In genomic region chr19:45076851-45077730, GRCh38 we compare ENCODE assay signal across 7 cellular contexts. TPM values are rescaled to one million over a fixed set of nuclear protein-coding genes. Genes with fewer than 3 reads are reported as not detected.
DNase-seq lines count a peak whose midpoint lies in the region; ATAC-seq and TF ChIP-seq lines count a peak whose summit lies in the region.

No MANE protein-coding gene starts in this region.

- H3K9ac ChIP-seq in HCT116 (ENCODE audit: low read length) (peak overlapping the region; percentile 95), SU-DHL-6 (ENCODE audit: low read length) (peak overlapping the region; percentile 96)

- H3K4me3 ChIP-seq in HCT116 (replicated peaks in 1 of 2; ENCODE audit: low read depth in 1 of 2, low read length in 2 of 2) (peak overlapping the region; percentile 87 to 93), SU-DHL-6 (ENCODE audit: insufficient read depth, low read length, poor library complexity, severe bottlenecking) (peak overlapping the region; percentile 93), spleen (peak overlapping the region in 7 of 8 donors; percentile 73 to 94 (median 79))

- no peaks in the 10 kb centered on the region for H3K9me2 ChIP-seq in HCT116 (ENCODE audit: insufficient read depth)
- no peaks in the 10 kb centered on the region for H3K9me2 ChIP-seq in SU-DHL-6 (replicated peaks; ENCODE audit: insufficient read depth, low read length)

- H3K9me3 ChIP-seq in HCT116 (ENCODE audit: control insufficient read depth in 1 of 2, insufficient read depth in 1 of 2, low read depth in 1 of 2, low read length in 2 of 2) (no peaks in the 10 kb centered on the region), SU-DHL-6 (ENCODE audit: insufficient read depth, low read length) (no peaks in the 10 kb centered on the region), spleen (no peaks in the 10 kb centered on the region)

- ATAC-seq in HCT116 = no peak
- ATAC-seq in foreskin keratinocyte = no peak

- peak overlapping the region; percentile 77 for H2AFZ ChIP-seq in HCT116 (ENCODE audit: low read depth, low read length, poor library complexity, severe bottlenecking)
- H2AFZ ChIP-seq in SU-DHL-6 (ENCODE audit: low read depth, low read length, severe bottlenecking) = no peak overlapping the region

- CTCF ChIA-PET in HCT116 (lab: Charles Lee) = interaction anchor here (1.3 to 1.7 kb wide), 2 partner anchors 15 to 17 kb away, joined by 3 to 5 read pairs; no protein-coding TSS in a partner anchor

- peaks cover 29% of the 10 kb centered on the region for H3F3A ChIP-seq in SU-DHL-6 (ENCODE audit: insufficient read depth)

- H4K20me1 ChIP-seq in HCT116 (ENCODE audit: insufficient read depth) (no peaks in the 10 kb centered on the region), SU-DHL-6 (ENCODE audit: low read depth, low read length) (peaks cover 9% of the 10 kb centered on the region)

- DNase-seq in HCT116 (ENCODE audit: low read depth, low spot score) (no peak), foreskin keratinocyte (no peak), spleen (no peak), iPS-NIHi7 (ENCODE audit: extremely low spot score) (no peak), NOMO-1 (lab: John Stamatoyannopoulos, UW; ENCODE audit: unreplicated experiment in 2 of 2) (no peak), retina (no peak)

- WGBS in spleen, 5 donors = 80 to 85% (median 83%) methylated on average over 15 of the region's 15 CpGs

- no peak for TF ChIP-seq RAD21 in HCT116 (IDR thresholded peaks at IDR 0.05; ENCODE audit: low read depth)

- TF ChIP-seq POLR2A in HCT116 (IDR thresholded peaks at IDR 0.05; ENCODE audit: borderline replicate concordance, extremely low read depth, insufficient read depth, insufficient read length) = no peak
- TF ChIP-seq POLR2A in spleen (IDR thresholded peaks at IDR 0.05) = no peak

- intact Hi-C loops in HCT116 (cut with micrococcal nuclease) = loop anchor here (5.0 kb wide), 1 partner anchor 260 kb away; no protein-coding TSS in a partner anchor
- intact Hi-C loops in spleen (cut with DNase I; ENCODE audit: low total_unique reads) = no loop called here

- no TSS peak for BruUV-seq in HCT116 (replicated peaks; lab: Mats Ljungman, UMichigan)

- H3K27me3 ChIP-seq in HCT116 (ENCODE audit: insufficient read depth, low read length) = no peaks in the 10 kb centered on the region
- no peaks in the 10 kb centered on the region for H3K27me3 ChIP-seq in SU-DHL-6 (ENCODE audit: low read length)
- H3K27me3 ChIP-seq in foreskin keratinocyte = no peaks in the 10 kb centered on the region
- no peaks in the 10 kb centered on the region for H3K27me3 ChIP-seq in spleen (replicated peaks in 1 of 7)

- RAD21 ChIA-PET in HCT116 (lab: Charles Lee; ENCODE audit: low non-redundant PET in 1 of 2, low total read pairs in 2 of 2, uncharacterized antibody in 2 of 2, unreplicated experiment in 2 of 2) = no interaction called here

- H3K4me1 ChIP-seq in HCT116 (ENCODE audit: control insufficient read depth in 1 of 2, insufficient read depth in 2 of 2, low read length in 2 of 2) = peaks cover 31 to 45% of the 10 kb centered on the region in 2 experiments
- H3K4me1 ChIP-seq in foreskin keratinocyte = no peaks in the 10 kb centered on the region
- H3K4me1 ChIP-seq in spleen = peaks cover 25 to 89% (median 68%) of the 10 kb centered on the region in 6 donors

- H3K79me2 ChIP-seq in HCT116 (ENCODE audit: insufficient read depth, low read length) = peaks cover 53% of the 10 kb centered on the region
- H3K79me2 ChIP-seq in SU-DHL-6 (ENCODE audit: insufficient read depth, low read length) = peaks cover 66% of the 10 kb centered on the region

- TF ChIP-seq CTCF in HCT116 (IDR thresholded peaks at IDR 0.05 in 2 of 3, conservative IDR thresholded peaks at IDR 0.05 in 1 of 3; ENCODE audit: borderline replicate concordance in 1 of 3, insufficient read depth in 1 of 3, low read depth in 2 of 3, low read length in 2 of 3) (no peak), SU-DHL-6 (IDR thresholded peaks at IDR 0.05; ENCODE audit: insufficient read depth, low read length, poor library complexity, severe bottlenecking) (no peak), foreskin keratinocyte (conservative IDR thresholded peaks at IDR 0.05) (no peak), spleen (IDR thresholded peaks at IDR 0.05 in 8 of 11, conservative IDR thresholded peaks at IDR 0.05 in 3 of 11) (no peak)

- H3K27ac ChIP-seq in HCT116 (ENCODE audit: low read depth, low read length) (peak overlapping the region; percentile 83), SU-DHL-6 (ENCODE audit: low read depth, low read length) (peak overlapping the region; percentile 96), foreskin keratinocyte (peak overlapping the region; percentile 54), spleen (peak overlapping the region; percentile 80 to 94 (median 90))

- H3K4me2 ChIP-seq in HCT116 (ENCODE audit: low read length) (peak overlapping the region; percentile 94), SU-DHL-6 (ENCODE audit: low read depth, low read length, poor library complexity, severe bottlenecking) (peak overlapping the region; percentile 78)

- POLR2A ChIA-PET in HCT116 (lab: Charles Lee) = interaction anchor here (0.9 kb wide), 1 partner anchor 14 kb away, joined by 3 read pairs; no protein-coding TSS in a partner anchor

- H3K36me3 ChIP-seq in HCT116 (ENCODE audit: control insufficient read depth in 1 of 2, insufficient read depth in 2 of 2, low read length in 2 of 2) = peaks cover 0 to 6% of the 10 kb centered on the region in 2 experiments; a peak in 1 of 4 replicates
- H3K36me3 ChIP-seq in SU-DHL-6 (ENCODE audit: low read length) = peaks cover 10% of the 10 kb centered on the region; the same call in 1 of the 2 replicates
- H3K36me3 ChIP-seq in spleen = peaks cover 0 to 33% (median 17%) of the 10 kb centered on the region in 6 donors

TF ChIP-seq in HCT116, 20 proteins besides CTCF, POLR2A, EP300 and RAD21 (continues in another document):
- TF ChIP-seq FOSL1 (IDR thresholded peaks at IDR 0.05; ENCODE audit: low read depth) (no peak), SRF (IDR thresholded peaks at IDR 0.05; ENCODE audit: low read depth) (no peak), EZH2 (IDR thresholded peaks at IDR 0.05) (no peak), JUND (IDR thresholded peaks at IDR 0.05) (no peak), ZFX (IDR thresholded peaks at IDR 0.05) (no peak), SP1 (IDR thresholded peaks at IDR 0.05; ENCODE audit: low read depth) (no peak), CBX3 (IDR thresholded peaks at IDR 0.05; ENCODE audit: low read depth) (no peak)
- TF ChIP-seq, protein P1, sequence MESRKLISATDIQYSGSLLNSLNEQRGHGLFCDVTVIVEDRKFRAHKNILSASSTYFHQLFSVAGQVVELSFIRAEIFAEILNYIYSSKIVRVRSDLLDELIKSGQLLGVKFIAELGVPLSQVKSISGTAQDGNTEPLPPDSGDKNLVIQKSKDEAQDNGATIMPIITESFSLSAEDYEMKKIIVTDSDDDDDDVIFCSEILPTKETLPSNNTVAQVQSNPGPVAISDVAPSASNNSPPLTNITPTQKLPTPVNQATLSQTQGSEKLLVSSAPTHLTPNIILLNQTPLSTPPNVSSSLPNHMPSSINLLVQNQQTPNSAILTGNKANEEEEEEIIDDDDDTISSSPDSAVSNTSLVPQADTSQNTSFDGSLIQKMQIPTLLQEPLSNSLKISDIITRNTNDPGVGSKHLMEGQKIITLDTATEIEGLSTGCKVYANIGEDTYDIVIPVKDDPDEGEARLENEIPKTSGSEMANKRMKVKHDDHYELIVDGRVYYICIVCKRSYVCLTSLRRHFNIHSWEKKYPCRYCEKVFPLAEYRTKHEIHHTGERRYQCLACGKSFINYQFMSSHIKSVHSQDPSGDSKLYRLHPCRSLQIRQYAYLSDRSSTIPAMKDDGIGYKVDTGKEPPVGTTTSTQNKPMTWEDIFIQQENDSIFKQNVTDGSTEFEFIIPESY (IDR thresholded peaks at IDR 0.05; ENCODE audit: extremely low read depth, insufficient replicate concordance, low read length) = no peak

RNA-seq across cellular contexts. Expression of gene ZNF296, which starts 0.8 kb away (rescaled TPM):
- 9.2 TPM for total RNA-seq in HCT116 (2021; ENCODE audit: unreplicated experiment)
- polyA plus RNA-seq in HCT116 (2012) = 5.4 TPM in 2 replicates
- total RNA-seq in foreskin keratinocyte = 2.5 TPM in 2 replicates
- polyA plus RNA-seq in foreskin keratinocyte = 5.5 and 5.8 TPM in 2 replicates
- total RNA-seq in spleen = 1 to 10 TPM; 3.9 to 7.5 (median 6.4) TPM
- 10 to 100 TPM in 1 of 3 donors, 1 to 10 TPM in 2; 7.3 to 11.9 (median 8.8) TPM for polyA plus RNA-seq in spleen

RNA-seq across cellular contexts. Expression of gene GEMIN7, which starts 2.0 kb away (rescaled TPM):
- 35.4 TPM for total RNA-seq in HCT116 (2021; ENCODE audit: unreplicated experiment)
- 26.3 and 30.9 TPM in 2 replicates for polyA plus RNA-seq in HCT116 (2012)
- 34.9 and 37.8 TPM in 2 replicates for total RNA-seq in foreskin keratinocyte
- polyA plus RNA-seq in foreskin keratinocyte = 63.9 and 70.8 TPM in 2 replicates
- 10 to 100 TPM; 19.6 to 33.4 (median 23.1) TPM for total RNA-seq in spleen
- polyA plus RNA-seq in spleen = 10 to 100 TPM; 43.6 to 51.1 (median 49.7) TPM

RNA-seq across cellular contexts. Expression of gene PPP1R37, which starts 15.9 kb away (rescaled TPM):
- total RNA-seq in HCT116 (2021; ENCODE audit: unreplicated experiment) (32.7 TPM), foreskin keratinocyte (20.9 and 21.8 TPM in 2 replicates), spleen (10 to 100 TPM; 16.2 to 27.1 (median 19.6) TPM)
- polyA plus RNA-seq in HCT116 (2012) = 19.0 and 21.7 TPM in 2 replicates
- polyA plus RNA-seq in foreskin keratinocyte (16.6 and 17.5 TPM in 2 replicates), spleen (10 to 100 TPM; 14.3 to 36.7 (median 20.3) TPM)

RNA-seq across cellular contexts. Expression of gene CLASRP, which starts 38.2 kb away (rescaled TPM):
- total RNA-seq in HCT116 (2021; ENCODE audit: unreplicated experiment) = 79.9 TPM
- polyA plus RNA-seq in HCT116 (2012) = 55.4 and 58.1 TPM in 2 replicates
- 25.9 and 30.2 TPM in 2 replicates for total RNA-seq in foreskin keratinocyte
- 43.5 and 46.7 TPM in 2 replicates for polyA plus RNA-seq in foreskin keratinocyte
- total RNA-seq in spleen = 100 to 1,000 TPM in 6 of 7 donors, 10 to 100 TPM in 1; 97.6 to 153 (median 143) TPM
- 100 to 1,000 TPM in 2 of 3 donors, 10 to 100 TPM in 1; 61.3 to 215 (median 191) TPM for polyA plus RNA-seq in spleen
